Comparison of ENCODE assay signal across 8 cellular contexts in the genomic region with DNA sequence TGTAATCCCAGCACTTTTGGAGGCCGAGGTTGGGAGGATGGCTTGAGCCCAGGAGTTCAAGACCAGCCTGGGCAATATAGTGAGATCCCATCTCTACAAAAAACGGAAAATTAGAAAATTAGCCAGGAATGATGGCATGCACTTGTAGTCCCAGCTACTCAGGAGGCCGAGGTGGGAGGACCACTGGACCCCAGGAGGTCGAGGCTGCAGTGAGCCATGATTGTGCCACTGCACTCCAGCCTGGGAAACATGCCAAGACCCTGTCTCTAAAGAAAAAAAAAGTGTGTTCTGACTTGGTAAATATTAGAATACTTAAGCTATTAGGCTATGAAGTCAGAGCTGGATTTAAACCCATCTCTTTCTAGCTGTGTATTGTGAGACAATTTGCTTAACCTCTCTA.
"Had no signal": no experiment of that assay in that cellular context is flagged by ENCODE, and none has a peak within 500 bp of the region (broad histone marks: within the 10 kb centered on the region; RNA-seq: fewer than 3 reads in every experiment).

No MANE protein-coding gene starts in this region.

- H3K4me2 ChIP-seq: KMS-11 had no signal

- H3K27ac ChIP-seq: HL-60, KMS-11 had no signal

- FAIRE-seq: HTR-8/SVneo, K562 had no signal

- DNase-seq: IMR-90, KBM-7, KG1 had no signal

- H3K4me3 ChIP-seq: K562 had no signal

- H3K9me3 Mint-ChIP-seq: IgD-negative memory B cell had no signal

- H3K27me3 Mint-ChIP-seq: IgD-negative memory B cell had no signal

- H3K4me3 Mint-ChIP-seq: IgD-negative memory B cell had no signal

- H3K9ac ChIP-seq: KMS-11 had no signal

- ATAC-seq: K562 had no signal

- H3K36me3 Mint-ChIP-seq: IgD-negative memory B cell had no signal

- H3K27ac Mint-ChIP-seq: IgD-negative memory B cell had no signal
